ENCODE assay signal across 16 cellular contexts in genomic region chr7:16543456-16543855, GRCh38. TPM values are rescaled to one million over a fixed set of nuclear protein-coding genes. Genes with fewer than 3 reads are reported as not detected.
A peak's percentile ranks its signal among the peaks of the same experiment; 100 is the strongest.
DNase-seq lines count a peak whose midpoint lies in the region; ATAC-seq and TF ChIP-seq lines count a peak whose summit lies in the region.
"Had no signal": no experiment of that assay in that cellular context is flagged by ENCODE, and none has a peak within 500 bp of the region (broad histone marks: within the 10 kb centered on the region; RNA-seq: fewer than 3 reads in every experiment).

No MANE protein-coding gene starts in this region.

- H3K79me2 ChIP-seq in HCT116 (ENCODE audit: insufficient read depth, low read length): no peaks in the 10 kb centered on the region

- no peaks in the 10 kb centered on the region for H3K9me3 ChIP-seq in HCT116 (ENCODE audit: control insufficient read depth in 1 of 2, insufficient read depth in 1 of 2, low read depth in 1 of 2, low read length in 2 of 2)
- H3K9me3 ChIP-seq in upper lobe of right lung: no peaks in the 10 kb centered on the region

- POLR2A ChIA-PET in HCT116 (lab: Charles Lee): no interaction called here

- H3K27ac ChIP-seq in HCT116 (ENCODE audit: low read depth, low read length): no peak overlapping the region
- H3K27ac ChIP-seq in upper lobe of right lung: no peak overlapping the region
- H3K27ac ChIP-seq: BLaER1, HL-60 had no signal

- no peak overlapping the region for H3K9ac ChIP-seq in HCT116 (ENCODE audit: low read length)
- H3K9ac ChIP-seq: BLaER1 had no signal

- H4K20me1 ChIP-seq in HCT116 (ENCODE audit: insufficient read depth): no peaks in the 10 kb centered on the region
- H4K20me1 ChIP-seq: BLaER1 had no signal

- DNase-seq in NCI-H748 (lab: John Stamatoyannopoulos, UW; ENCODE audit: unreplicated experiment): peak; percentile 21
- DNase-seq in NCI-H748 treated with DMSO at 0.1 percent for 48 hours (lab: John Stamatoyannopoulos, UW): no peak
- DNase-seq in HCT116 (ENCODE audit: low read depth, low spot score): no peak
- DNase-seq in SW480 (ENCODE audit: low spot score): peak; percentile 16
- peak; percentile 73 for DNase-seq in islet precursor cell
- DNase-seq in upper lobe of right lung: no peak
- no peak for DNase-seq in mesothelial cell of epicardium (ENCODE audit: low spot score in 2 of 2, unreplicated experiment in 2 of 2)
- DNase-seq: 8988T; AML-193; CD8-positive, alpha-beta memory T cell; DMS53; GF-D8; HCEC 1CT had no signal

- no peak overlapping the region for H3K4me3 ChIP-seq in HCT116 (replicated peaks in 1 of 2; ENCODE audit: low read depth in 1 of 2, low read length in 2 of 2)
- no peak overlapping the region for H3K4me3 ChIP-seq in upper lobe of right lung
- H3K4me3 ChIP-seq: BLaER1 had no signal

- no peak overlapping the region for H3K4me3 Mint-ChIP-seq in mesothelial cell of epicardium
- H3K4me3 Mint-ChIP-seq: CD8-positive, alpha-beta memory T cell had no signal

- H3K9me3 Mint-ChIP-seq in mesothelial cell of epicardium: peaks cover 8% of the 10 kb centered on the region
- H3K9me3 Mint-ChIP-seq: CD8-positive, alpha-beta memory T cell had no signal

- no peaks in the 10 kb centered on the region for H3K27me3 ChIP-seq in HCT116 (ENCODE audit: insufficient read depth, low read length)
- no peaks in the 10 kb centered on the region for H3K27me3 ChIP-seq in upper lobe of right lung
- H3K27me3 ChIP-seq: BLaER1 had no signal

- no peak for TF ChIP-seq RAD21 in HCT116 (IDR thresholded peaks at IDR 0.05; ENCODE audit: low read depth)

- 0 out of 4 replicates have a peak, but pooled peaks cover 0 to 5% of the 10 kb centered on the region in 2 experiments for H3K4me1 ChIP-seq in HCT116 (ENCODE audit: control insufficient read depth in 1 of 2, insufficient read depth in 2 of 2, low read length in 2 of 2)
- no peaks in the 10 kb centered on the region for H3K4me1 ChIP-seq in upper lobe of right lung
- H3K4me1 ChIP-seq: BLaER1 had no signal

- CTCF ChIA-PET in HCT116 (lab: Charles Lee): no interaction called here

- H3K27me3 Mint-ChIP-seq in mesothelial cell of epicardium (ENCODE audit: low read depth): no peaks in the 10 kb centered on the region

- intact Hi-C loops in HCT116 (cut with micrococcal nuclease): no loop called here
- intact Hi-C loops in upper lobe of right lung (cut with DNase I): no loop called here

- H3K36me3 Mint-ChIP-seq in mesothelial cell of epicardium: no peaks in the 10 kb centered on the region
- H3K36me3 Mint-ChIP-seq: CD8-positive, alpha-beta memory T cell had no signal

- TF ChIP-seq CTCF in HCT116 (IDR thresholded peaks at IDR 0.05 in 2 of 3, conservative IDR thresholded peaks at IDR 0.05 in 1 of 3; ENCODE audit: borderline replicate concordance in 1 of 3, insufficient read depth in 1 of 3, low read depth in 2 of 3, low read length in 2 of 3) (no peak), upper lobe of right lung (IDR thresholded peaks at IDR 0.05) (no peak), mesothelial cell of epicardium (IDR thresholded peaks at IDR 0.05; ENCODE audit: unreplicated experiment) (no peak)

- TF ChIP-seq POLR2A in HCT116 (IDR thresholded peaks at IDR 0.05; ENCODE audit: borderline replicate concordance, extremely low read depth, insufficient read depth, insufficient read length): no peak

- H2AFZ ChIP-seq in HCT116 (ENCODE audit: low read depth, low read length, poor library complexity, severe bottlenecking): no peak overlapping the region

- no peak overlapping the region for H3K4me2 ChIP-seq in HCT116 (ENCODE audit: low read length)
- H3K4me2 ChIP-seq: BLaER1 had no signal

- no peaks in the 10 kb centered on the region for H3K4me1 Mint-ChIP-seq in mesothelial cell of epicardium
- H3K4me1 Mint-ChIP-seq: CD8-positive, alpha-beta memory T cell had no signal

- ATAC-seq in HCT116: peak; percentile 49; the same call in 1 of the 2 replicates
- no peak for ATAC-seq in upper lobe of right lung

- no TSS peak for BruUV-seq in HCT116 (replicated peaks; lab: Mats Ljungman, UMichigan)

- H3K9me2 ChIP-seq in HCT116 (ENCODE audit: insufficient read depth): no peaks in the 10 kb centered on the region

- H3K36me3 ChIP-seq in HCT116 (ENCODE audit: control insufficient read depth in 1 of 2, insufficient read depth in 2 of 2, low read length in 2 of 2): no peaks in the 10 kb centered on the region
- no peaks in the 10 kb centered on the region for H3K36me3 ChIP-seq in upper lobe of right lung
- H3K36me3 ChIP-seq: BLaER1 had no signal

- RAD21 ChIA-PET in HCT116 (lab: Charles Lee; ENCODE audit: low non-redundant PET in 1 of 2, low total read pairs in 2 of 2, uncharacterized antibody in 2 of 2, unreplicated experiment in 2 of 2): no interaction called here

- H3K27ac Mint-ChIP-seq in mesothelial cell of epicardium: no peak overlapping the region
- H3K27ac Mint-ChIP-seq: CD8-positive, alpha-beta memory T cell had no signal

TF ChIP-seq in HCT116, 20 proteins besides CTCF, POLR2A, EP300 and RAD21:
- TF ChIP-seq SP1 (IDR thresholded peaks at IDR 0.05; ENCODE audit: low read depth) (no peak), JUND (IDR thresholded peaks at IDR 0.05) (no peak), ZFX (IDR thresholded peaks at IDR 0.05) (no peak), TCF7L2 (IDR thresholded peaks at IDR 0.05; ENCODE audit: borderline replicate concordance, extremely low read depth, insufficient read depth, insufficient read length) (no peak), YY1 (IDR thresholded peaks at IDR 0.05; ENCODE audit: extremely low read depth, insufficient replicate concordance, low read depth, low read length) (no peak), EGR1 (IDR thresholded peaks at IDR 0.05; ENCODE audit: low read depth) (no peak), CBX3 (IDR thresholded peaks at IDR 0.05; ENCODE audit: low read depth) (no peak), SRF (IDR thresholded peaks at IDR 0.05; ENCODE audit: low read depth) (no peak)
- TF ChIP-seq, protein P1, sequence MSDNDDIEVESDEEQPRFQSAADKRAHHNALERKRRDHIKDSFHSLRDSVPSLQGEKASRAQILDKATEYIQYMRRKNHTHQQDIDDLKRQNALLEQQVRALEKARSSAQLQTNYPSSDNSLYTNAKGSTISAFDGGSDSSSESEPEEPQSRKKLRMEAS (IDR thresholded peaks at IDR 0.05): no peak
- TF ChIP-seq, protein P2, sequence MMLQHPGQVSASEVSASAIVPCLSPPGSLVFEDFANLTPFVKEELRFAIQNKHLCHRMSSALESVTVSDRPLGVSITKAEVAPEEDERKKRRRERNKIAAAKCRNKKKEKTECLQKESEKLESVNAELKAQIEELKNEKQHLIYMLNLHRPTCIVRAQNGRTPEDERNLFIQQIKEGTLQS (IDR thresholded peaks at IDR 0.05): no peak
- TF ChIP-seq, protein P3, sequence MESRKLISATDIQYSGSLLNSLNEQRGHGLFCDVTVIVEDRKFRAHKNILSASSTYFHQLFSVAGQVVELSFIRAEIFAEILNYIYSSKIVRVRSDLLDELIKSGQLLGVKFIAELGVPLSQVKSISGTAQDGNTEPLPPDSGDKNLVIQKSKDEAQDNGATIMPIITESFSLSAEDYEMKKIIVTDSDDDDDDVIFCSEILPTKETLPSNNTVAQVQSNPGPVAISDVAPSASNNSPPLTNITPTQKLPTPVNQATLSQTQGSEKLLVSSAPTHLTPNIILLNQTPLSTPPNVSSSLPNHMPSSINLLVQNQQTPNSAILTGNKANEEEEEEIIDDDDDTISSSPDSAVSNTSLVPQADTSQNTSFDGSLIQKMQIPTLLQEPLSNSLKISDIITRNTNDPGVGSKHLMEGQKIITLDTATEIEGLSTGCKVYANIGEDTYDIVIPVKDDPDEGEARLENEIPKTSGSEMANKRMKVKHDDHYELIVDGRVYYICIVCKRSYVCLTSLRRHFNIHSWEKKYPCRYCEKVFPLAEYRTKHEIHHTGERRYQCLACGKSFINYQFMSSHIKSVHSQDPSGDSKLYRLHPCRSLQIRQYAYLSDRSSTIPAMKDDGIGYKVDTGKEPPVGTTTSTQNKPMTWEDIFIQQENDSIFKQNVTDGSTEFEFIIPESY (IDR thresholded peaks at IDR 0.05; ENCODE audit: extremely low read depth, insufficient replicate concordance, low read length): no peak
TF ChIP-seq in HCT116: peak in this region for 0.

RNA-seq across cellular contexts. Expression of gene LRRC72, which starts 16.8 kb away (rescaled TPM):
- total RNA-seq in HCT116 (2021; ENCODE audit: unreplicated experiment) (not detected), upper lobe of right lung (not detected), mesothelial cell of epicardium (not detected in 3 replicates)
- polyA plus RNA-seq in HCT116 (2012): not detected in 2 replicates
- total RNA-seq: CD8-positive, alpha-beta memory T cell; H4 had no signal
- polyA plus RNA-seq: CD8-positive, alpha-beta memory T cell had no signal

Comparison
In these comparisons a context has a peak if more than half of its experiments do, and no peak if none do; other contexts are left out.
1. DNase-seq: peak in NCI-H748 (single experiment), SW480 (single experiment) and islet precursor cell (single experiment); none in NCI-H748 treated with DMSO at 0.1 percent for 48 hours (single experiment), HCT116 (single experiment), upper lobe of right lung (single experiment) and mesothelial cell of epicardium (0 of 2).